8 cellular contexts compared by ENCODE assay signal in the genomic region with DNA sequence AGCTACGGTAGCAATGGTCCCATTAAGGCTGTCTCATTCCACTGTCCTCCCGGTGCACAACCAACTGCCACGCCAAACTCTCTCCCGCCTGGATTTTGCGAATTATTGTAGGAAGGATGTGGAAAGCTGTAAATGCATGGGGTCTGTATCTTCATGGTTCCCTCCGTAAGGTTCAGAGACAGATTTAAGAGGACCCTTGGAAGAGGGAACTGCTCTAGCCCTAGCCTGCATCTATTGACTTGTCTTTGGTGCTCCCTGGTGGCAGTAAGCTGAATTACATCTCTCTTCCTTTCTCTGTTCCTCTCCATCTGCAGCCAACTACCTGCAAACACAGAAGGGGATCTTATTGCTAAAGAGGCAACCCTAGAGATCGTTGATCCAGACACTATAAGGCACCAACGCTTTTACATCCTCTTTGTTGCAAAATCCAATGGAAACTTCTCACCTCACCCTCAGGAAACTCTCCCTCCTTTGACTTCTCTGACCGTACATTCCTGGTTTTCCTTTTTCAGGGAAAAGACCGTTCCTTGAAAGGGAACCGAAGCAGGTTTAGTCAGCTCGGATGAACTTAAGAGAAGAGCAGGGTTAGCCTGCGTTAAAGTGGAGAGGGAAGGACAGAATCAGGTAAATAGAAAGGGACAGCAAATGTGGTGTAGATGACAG. TPM values are rescaled to one million over a fixed set of nuclear protein-coding genes. Genes with fewer than 3 reads are reported as not detected.
A peak's percentile ranks its signal among the peaks of the same experiment; 100 is the strongest.
DNase-seq lines count a peak whose midpoint lies in the region; ATAC-seq and TF ChIP-seq lines count a peak whose summit lies in the region.

No MANE protein-coding gene starts in this region.

- intact Hi-C loops in left colon (cut with DNase I, micrococcal nuclease) = loop anchor here in 1 of 2 donors (10.0 kb wide), 1 partner anchor 842 kb away; no protein-coding TSS in a partner anchor

- H3K27ac ChIP-seq in WERI-Rb-1 = no peak overlapping the region

- ATAC-seq in HG02852 (IDR thresholded peaks at IDR 0.05; ENCODE audit: unreplicated experiment) (peak; percentile 68), left colon (peak; percentile 70)

- H3K36me3 ChIP-seq in WERI-Rb-1 = no peaks in the 10 kb centered on the region

- DNase-seq in activated gamma-delta T cell treated with Interleukin-2 at 50 U/mL for 16 hours (peak; percentile 66), activated gamma-delta T cell (lab: John Stamatoyannopoulos, UW) (no peak), NCI-H2196 (lab: John Stamatoyannopoulos, UW; ENCODE audit: unreplicated experiment) (peak; percentile 61), WERI-Rb-1 (peak; percentile 42), left colon (peak in 1 of 2 donors; percentile 39)
- DNase-seq in central memory CD4-positive, alpha-beta T cell = peak; percentile 66
- peak; percentile 24 to 35 for DNase-seq in stimulated activated CD8-positive, alpha-beta memory T cell treated with anti-CD3 and anti-CD28 coated beads, Interleukin-4, amount 100 ng/mL, for 1 hour (ENCODE audit: low read depth in 2 of 2, low spot score in 1 of 2)

- peak; percentile 83 for TF ChIP-seq CTCF in WERI-Rb-1 (IDR thresholded peaks at IDR 0.05; ENCODE audit: low read depth, low read length)

- no peak overlapping the region for H3K4me3 ChIP-seq in WERI-Rb-1 (ENCODE audit: low read depth, low read length)

- peaks cover 94% of the 10 kb centered on the region for H3K27me3 ChIP-seq in WERI-Rb-1 (ENCODE audit: insufficient read depth, low read depth, severe bottlenecking)

- H3K9me3 ChIP-seq in WERI-Rb-1 (ENCODE audit: severe bottlenecking) = no peaks in the 10 kb centered on the region

RNA-seq across cellular contexts. Expression of gene CAPSL, which starts 11.9 kb away (rescaled TPM):
- total RNA-seq in left colon = not detected
